Comparison of ENCODE assay signal across 8 cellular contexts in genomic region chr14:75660238-75660629, GRCh38. TPM values are rescaled to one million over a fixed set of nuclear protein-coding genes. Genes with fewer than 3 reads are reported as not detected.
DNase-seq lines count a peak whose midpoint lies in the region; ATAC-seq, FAIRE-seq and TF ChIP-seq lines count a peak whose summit lies in the region.

No MANE protein-coding gene starts in this region.

- H4K20me1 ChIP-seq in Karpas-422 (ENCODE audit: insufficient read depth, low read depth, low read length) = no peaks in the 10 kb centered on the region

- DNase-seq in AG09309 (ENCODE audit: low read depth) (no peak), Karpas-422 (peak; percentile 57), GM19239 (ENCODE audit: insufficient read length, low spot score) (no peak)

- H3K9me3 ChIP-seq in Karpas-422 (ENCODE audit: low read length) (no peaks in the 10 kb centered on the region), muscle layer of duodenum (ENCODE audit: control insufficient read depth in 1 of 2, low read length in 2 of 2) (no peaks in the 10 kb centered on the region)

- H3K9ac ChIP-seq in Karpas-422 (ENCODE audit: low read length) = peak overlapping the region; percentile 81

- H3K79me2 ChIP-seq in Karpas-422 (ENCODE audit: low read length) = peaks cover 71% of the 10 kb centered on the region

- no peaks in the 10 kb centered on the region for H3K9me2 ChIP-seq in Karpas-422 (replicated peaks; ENCODE audit: insufficient read depth, low read length)

- peak overlapping the region; percentile 96 for H3K4me3 ChIP-seq in AG09309 (ENCODE audit: control insufficient read depth, low read depth, low read length)
- H3K4me3 ChIP-seq in Karpas-422 (ENCODE audit: low read length) = peak overlapping the region; percentile 79
- H3K4me3 ChIP-seq in muscle layer of duodenum (ENCODE audit: low read depth in 1 of 2, low read length in 2 of 2) = peak overlapping the region; percentile 82 to 99

- no peak for ATAC-seq in HG03469 (IDR thresholded peaks at IDR 0.05; ENCODE audit: unreplicated experiment)
- no peak for ATAC-seq in GM21619 (IDR thresholded peaks at IDR 0.05; ENCODE audit: unreplicated experiment)
- no peak for ATAC-seq in GM18502 (IDR thresholded peaks at IDR 0.05; ENCODE audit: poor library complexity, unreplicated experiment)

- H3K36me3 ChIP-seq in Karpas-422 (ENCODE audit: insufficient read depth, low read length) = peaks cover 10% of the 10 kb centered on the region; the same call in 1 of the 2 replicates
- H3K36me3 ChIP-seq in muscle layer of duodenum (ENCODE audit: control insufficient read depth in 1 of 2, insufficient read depth in 2 of 2, low read length in 2 of 2) = peaks cover 2 to 9% of the 10 kb centered on the region in 2 donors

- no peak for FAIRE-seq in GM19239 (lab: Jason Lieb, UNC)

- no peaks in the 10 kb centered on the region for H3K27me3 ChIP-seq in Karpas-422 (ENCODE audit: low read length)
- no peaks in the 10 kb centered on the region for H3K27me3 ChIP-seq in muscle layer of duodenum (ENCODE audit: low read depth, low read length)

- H3K4me1 ChIP-seq in Karpas-422 (ENCODE audit: low read length) (peaks cover 30% of the 10 kb centered on the region), muscle layer of duodenum (ENCODE audit: control insufficient read depth in 1 of 2, insufficient read depth in 2 of 2, low read length in 2 of 2) (peaks cover 5 to 14% of the 10 kb centered on the region in 2 donors)

- H3K4me2 ChIP-seq in Karpas-422 (ENCODE audit: low read depth, low read length, poor library complexity, severe bottlenecking) = peak overlapping the region; percentile 83

- TF ChIP-seq CTCF in AG09309 (IDR thresholded peaks at IDR 0.05; ENCODE audit: control insufficient read depth, insufficient read depth, low read depth, low read length, missing control alignments) = no peak

- H3K27ac ChIP-seq in Karpas-422 (ENCODE audit: low read length) = peak overlapping the region; percentile 52
- H3K27ac ChIP-seq in cingulate gyrus (ENCODE audit: low read depth, low read length) = peak overlapping the region; percentile 88
- peak overlapping the region; percentile 74 for H3K27ac ChIP-seq in muscle layer of duodenum (ENCODE audit: low read length)

- H2AFZ ChIP-seq in Karpas-422 (ENCODE audit: low read length) = peak overlapping the region; percentile 18; the same call in 1 of the 2 replicates

RNA-seq across cellular contexts. Expression of gene ERG28, which starts 0.4 kb away (rescaled TPM):
- total RNA-seq in Karpas-422 (2014; rRNA removed; shearing (Covaris generic); ENCODE audit: low replicate concordance) = 19.1 and 48.8 TPM in 2 replicates

RNA-seq across cellular contexts. Expression of gene TTLL5, which starts 0.8 kb away (rescaled TPM):
- total RNA-seq in Karpas-422 (2014; rRNA removed; shearing (Covaris generic); ENCODE audit: low replicate concordance) = 28.6 and 53.7 TPM in 2 replicates
